Comparison of ENCODE assay signal across 11 cellular contexts in the genomic region with DNA sequence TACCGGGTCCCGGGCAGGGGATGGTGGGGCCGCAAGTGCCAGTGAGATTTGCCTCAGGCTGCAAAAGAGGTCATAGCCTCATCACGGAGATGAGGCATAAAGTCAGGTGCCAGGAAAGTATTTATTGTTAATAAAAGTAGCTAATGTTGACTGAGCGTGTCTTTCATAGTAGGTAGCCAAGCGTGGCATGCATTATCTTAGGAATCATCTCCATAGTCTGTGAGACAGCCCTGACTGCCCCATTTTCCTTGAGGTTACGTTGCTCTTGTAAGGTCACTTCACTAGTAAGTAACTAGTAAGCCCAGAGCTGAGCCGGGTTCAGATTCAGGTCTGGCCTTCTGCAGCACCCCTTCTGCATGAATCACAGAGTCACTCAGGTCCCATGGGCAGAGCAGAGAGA.
"Had no signal": no experiment of that assay in that cellular context is flagged by ENCODE, and none has a peak within 500 bp of the region (broad histone marks: within the 10 kb centered on the region; RNA-seq: fewer than 3 reads in every experiment).

No MANE protein-coding gene starts in this region.

- H3K27ac Mint-ChIP-seq: activated naive CD8-positive, alpha-beta T cell treated with anti-CD3 and anti-CD28 coated beads for 36 hours; activated T-helper 1 cell treated with anti-CD3 and anti-CD28 coated beads, Interleukin-12 subunit alpha, Interleukin-12 subunit beta, Interleukin-2, Interleukin-4 antibody, amounts not matched to agents 30 ng/mL and 10 ng/mL and 1 ng/mL, durations not matched to agents 14 hours and 24 hours and 36 hours had no signal

- H3K36me3 Mint-ChIP-seq: activated naive CD8-positive, alpha-beta T cell treated with anti-CD3 and anti-CD28 coated beads for 36 hours had no signal

- H3K9me3 Mint-ChIP-seq: activated naive CD8-positive, alpha-beta T cell treated with anti-CD3 and anti-CD28 coated beads for 36 hours; activated T-helper 1 cell treated with anti-CD3 and anti-CD28 coated beads, Interleukin-12 subunit alpha, Interleukin-12 subunit beta, Interleukin-2, Interleukin-4 antibody, amounts not matched to agents 30 ng/mL and 10 ng/mL and 1 ng/mL, durations not matched to agents 14 hours and 24 hours and 36 hours had no signal

- H3K4me3 Mint-ChIP-seq: activated naive CD8-positive, alpha-beta T cell treated with anti-CD3 and anti-CD28 coated beads for 36 hours; activated T-helper 1 cell treated with anti-CD3 and anti-CD28 coated beads, Interleukin-12 subunit alpha, Interleukin-12 subunit beta, Interleukin-2, Interleukin-4 antibody, amounts not matched to agents 30 ng/mL and 10 ng/mL and 1 ng/mL, durations not matched to agents 14 hours and 24 hours and 36 hours had no signal

- DNase-seq: activated CD4-positive, CD25-positive, alpha-beta regulatory T cell treated with anti-CD3 and anti-CD28 coated beads, Interleukin-2, amount 50 U/mL, for 72 hours; activated naive CD8-positive, alpha-beta T cell treated with anti-CD3 and anti-CD28 coated beads for 36 hours; brain microvascular endothelial cell; cerebellar nuclear complex; effector memory CD4-positive, alpha-beta T cell; foreskin melanocyte; stimulated activated CD4-positive, alpha-beta T cell treated with anti-CD3 and anti-CD28 coated beads, Interleukin-15, amount 100 ng/mL, for 24 hours; stimulated activated CD4-positive, alpha-beta T cell treated with anti-CD3 and anti-CD28 coated beads, Interleukin-4, amount 100 ng/mL, for 4 hours; stimulated activated CD8-positive, alpha-beta memory T cell treated with anti-CD3 and anti-CD28 coated beads, Interleukin-4, amount 100 ng/mL, for 48 hours; stimulated activated naive CD4-positive, alpha-beta T cell treated with Interleukin-2 at 50 U/mL for 16 hours had no signal
